Comparison of ENCODE assay signal across 2 cellular contexts in genomic region chr12:106794369-106794768, GRCh38.
TF ChIP-seq lines count a peak whose summit lies in the region.

No MANE protein-coding gene starts in this region.

TF ChIP-seq in IMR-90, 13 proteins besides CTCF, POLR2A, EP300 and RAD21:
- no peak for TF ChIP-seq ELK1 (IDR thresholded peaks at IDR 0.05; ENCODE audit: borderline replicate concordance, low read depth, low read length)
- TF ChIP-seq FOS (IDR thresholded peaks at IDR 0.05; ENCODE audit: low read depth, low read length): 0 out of 2 replicates have a peak, but pooled peaks have one; percentile 37
TF ChIP-seq in IMR-90: peak in this region for 1.

TF ChIP-seq in K562, 482 proteins besides CTCF, POLR2A, EP300 and RAD21:
- TF ChIP-seq LCOR (CRISPR knock-in tag; IDR thresholded peaks at IDR 0.05) (no peak), HDAC3 (IDR thresholded peaks at IDR 0.05; ENCODE audit: borderline replicate concordance, partially characterized antibody) (no peak), ZNF316 (IDR thresholded peaks at IDR 0.05) (peak; percentile 42; the same call in 1 of the 2 replicates), RAD51 (IDR thresholded peaks at IDR 0.05; ENCODE audit: borderline replicate concordance, low read depth) (no peak), TRIM24 (IDR thresholded peaks at IDR 0.05) (peak; percentile 65 to 73), MAFG (tag; conservative IDR thresholded peaks at IDR 0.05) (peak; percentile 30; the same call in 1 of the 2 replicates), CBX3 (IDR thresholded peaks at IDR 0.05; ENCODE audit: borderline replicate concordance in 1 of 2, low read length in 2 of 2) (peak in 1 of 2 experiments; percentile 88; a peak in 1 of 3 replicates), JUND (IDR thresholded peaks at IDR 0.05; ENCODE audit: borderline replicate concordance, low read depth, low read length) (peak; percentile 57; the same call in 1 of the 2 replicates), JUND (tag; IDR thresholded peaks at IDR 0.05; ENCODE audit: borderline replicate concordance, low read depth, low read length) (peak; percentile 79), ARID3B (CRISPR knock-in tag; IDR thresholded peaks at IDR 0.05; ENCODE audit: borderline replicate concordance) (no peak), ZNF184 (CRISPR knock-in tag; IDR thresholded peaks at IDR 0.05) (no peak), PCBP1 (IDR thresholded peaks at IDR 0.05; ENCODE audit: low read depth, low read length, poor library complexity, severe bottlenecking) (no peak), SRSF7 (optimal IDR thresholded peaks at IDR 0.05; ENCODE audit: low read depth, low read length) (no peak), HIVEP1 (CRISPR knock-in tag; IDR thresholded peaks at IDR 0.05) (no peak), ZNF444 (CRISPR knock-in tag; IDR thresholded peaks at IDR 0.05) (no peak), MAFK (IDR thresholded peaks at IDR 0.05; ENCODE audit: low read length) (no peak), MTA1 (IDR thresholded peaks at IDR 0.05; ENCODE audit: borderline replicate concordance) (no peak), TRIM28 (IDR thresholded peaks at IDR 0.05) (peak; percentile 67; the same call in 1 of the 2 replicates), CREBBP (IDR thresholded peaks at IDR 0.05; ENCODE audit: low read depth, low read length) (no peak), NFE2 (IDR thresholded peaks at IDR 0.05; ENCODE audit: low read depth) (peak; percentile 47; the same call in 1 of the 2 replicates), ZNF165 (CRISPR knock-in tag; IDR thresholded peaks at IDR 0.05; ENCODE audit: borderline replicate concordance) (no peak), ILF3 (IDR thresholded peaks at IDR 0.05; ENCODE audit: borderline replicate concordance) (no peak), FOSL1 (tag; conservative IDR thresholded peaks at IDR 0.05) (peak; percentile 59), EHMT2 (IDR thresholded peaks at IDR 0.05) (0 out of 2 replicates have a peak, but pooled peaks have one; percentile 37), RBM15 (IDR thresholded peaks at IDR 0.05; ENCODE audit: insufficient read depth, low read length) (no peak), BMI1 (IDR thresholded peaks at IDR 0.05; ENCODE audit: low read length) (no peak)
- TF ChIP-seq, protein P1, sequence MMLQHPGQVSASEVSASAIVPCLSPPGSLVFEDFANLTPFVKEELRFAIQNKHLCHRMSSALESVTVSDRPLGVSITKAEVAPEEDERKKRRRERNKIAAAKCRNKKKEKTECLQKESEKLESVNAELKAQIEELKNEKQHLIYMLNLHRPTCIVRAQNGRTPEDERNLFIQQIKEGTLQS (IDR thresholded peaks at IDR 0.05): peak; percentile 82
- TF ChIP-seq, protein P1 (CRISPR knock-in tag; conservative IDR thresholded peaks at IDR 0.05): no peak
- TF ChIP-seq, protein P2, sequence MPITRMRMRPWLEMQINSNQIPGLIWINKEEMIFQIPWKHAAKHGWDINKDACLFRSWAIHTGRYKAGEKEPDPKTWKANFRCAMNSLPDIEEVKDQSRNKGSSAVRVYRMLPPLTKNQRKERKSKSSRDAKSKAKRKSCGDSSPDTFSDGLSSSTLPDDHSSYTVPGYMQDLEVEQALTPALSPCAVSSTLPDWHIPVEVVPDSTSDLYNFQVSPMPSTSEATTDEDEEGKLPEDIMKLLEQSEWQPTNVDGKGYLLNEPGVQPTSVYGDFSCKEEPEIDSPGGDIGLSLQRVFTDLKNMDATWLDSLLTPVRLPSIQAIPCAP (CRISPR knock-in tag; IDR thresholded peaks at IDR 0.05; ENCODE audit: borderline replicate concordance): no peak
- TF ChIP-seq, protein P3, sequence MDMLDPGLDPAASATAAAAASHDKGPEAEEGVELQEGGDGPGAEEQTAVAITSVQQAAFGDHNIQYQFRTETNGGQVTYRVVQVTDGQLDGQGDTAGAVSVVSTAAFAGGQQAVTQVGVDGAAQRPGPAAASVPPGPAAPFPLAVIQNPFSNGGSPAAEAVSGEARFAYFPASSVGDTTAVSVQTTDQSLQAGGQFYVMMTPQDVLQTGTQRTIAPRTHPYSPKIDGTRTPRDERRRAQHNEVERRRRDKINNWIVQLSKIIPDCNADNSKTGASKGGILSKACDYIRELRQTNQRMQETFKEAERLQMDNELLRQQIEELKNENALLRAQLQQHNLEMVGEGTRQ (CRISPR knock-in tag; IDR thresholded peaks at IDR 0.05): no peak
- TF ChIP-seq, protein P4, sequence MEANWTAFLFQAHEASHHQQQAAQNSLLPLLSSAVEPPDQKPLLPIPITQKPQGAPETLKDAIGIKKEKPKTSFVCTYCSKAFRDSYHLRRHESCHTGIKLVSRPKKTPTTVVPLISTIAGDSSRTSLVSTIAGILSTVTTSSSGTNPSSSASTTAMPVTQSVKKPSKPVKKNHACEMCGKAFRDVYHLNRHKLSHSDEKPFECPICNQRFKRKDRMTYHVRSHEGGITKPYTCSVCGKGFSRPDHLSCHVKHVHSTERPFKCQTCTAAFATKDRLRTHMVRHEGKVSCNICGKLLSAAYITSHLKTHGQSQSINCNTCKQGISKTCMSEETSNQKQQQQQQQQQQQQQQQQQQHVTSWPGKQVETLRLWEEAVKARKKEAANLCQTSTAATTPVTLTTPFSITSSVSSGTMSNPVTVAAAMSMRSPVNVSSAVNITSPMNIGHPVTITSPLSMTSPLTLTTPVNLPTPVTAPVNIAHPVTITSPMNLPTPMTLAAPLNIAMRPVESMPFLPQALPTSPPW (CRISPR knock-in tag; IDR thresholded peaks at IDR 0.05): no peak
